ENCODE assay signal across 8 cellular contexts in genomic region chr16:15378194-15378593, GRCh38. TPM values are rescaled to one million over a fixed set of nuclear protein-coding genes. Genes with fewer than 3 reads are reported as not detected.
DNase-seq lines count a peak whose midpoint lies in the region; ATAC-seq and TF ChIP-seq lines count a peak whose summit lies in the region.
"Not testable (repeated sequence)": the region's sequence is repeated elsewhere in the genome, so short reads cannot be mapped to it uniquely, and the experiment has no call there.
"Had no signal": no experiment of that assay in that cellular context is flagged by ENCODE, and none has a peak within 500 bp of the region (broad histone marks: within the 10 kb centered on the region; RNA-seq: fewer than 3 reads in every experiment).

TSS of gene NPIPA5 (minus strand) at chr16:15378294. CDS start at chr16:15378294, 0 bp downstream.

- H3K9ac ChIP-seq in ES-I3 (ENCODE audit: low read depth, low read length), result peak within 1 kb of the TSS; percentile 48; the same call in 1 of the 2 replicates
- H3K9ac ChIP-seq in NT2/D1 (ENCODE audit: insufficient read length, low read depth), result not testable (repeated sequence)

- POLR2A ChIA-PET in activated CD8-positive, alpha-beta memory T cell treated with anti-CD3 and anti-CD28 coated beads for 36 hours (lab: Charles Lee), result not testable (repeated sequence)

- not testable (repeated sequence) for DNase-seq in NT2/D1 (ENCODE audit: low read depth, low spot score); mucosa of descending colon

- intact Hi-C loops in mucosa of descending colon (cut with DNase I, micrococcal nuclease), result not testable (repeated sequence)

- not testable (repeated sequence) for TF ChIP-seq EP300 in gastroesophageal sphincter (IDR thresholded peaks at IDR 0.05)

- not testable (repeated sequence) for H3K36me3 Mint-ChIP-seq in brain

- H3K4me3 ChIP-seq in NT2/D1 (ENCODE audit: insufficient read length, low read depth), result peak within 1 kb of the TSS; percentile 36
- not testable (repeated sequence) for H3K4me3 ChIP-seq in gastroesophageal sphincter, mucosa of descending colon

- CTCF ChIA-PET in activated CD8-positive, alpha-beta memory T cell treated with anti-CD3 and anti-CD28 coated beads for 36 hours (lab: Charles Lee), result not testable (repeated sequence)

- not testable (repeated sequence) for H3K27me3 Mint-ChIP-seq in brain

- H3K27me3 ChIP-seq in NT2/D1 (ENCODE audit: insufficient read depth, insufficient read length); gastroesophageal sphincter: not testable (repeated sequence)

- not testable (repeated sequence) for ATAC-seq in gastroesophageal sphincter, mucosa of descending colon

- not testable (repeated sequence) for H3K27ac Mint-ChIP-seq in brain

- not testable (repeated sequence) for TF ChIP-seq POLR2A in gastroesophageal sphincter (IDR thresholded peaks at IDR 0.05)

- not testable (repeated sequence) for H3K36me3 ChIP-seq in ES-I3 (ENCODE audit: insufficient read depth, low read length); NT2/D1 (ENCODE audit: insufficient read depth, insufficient read length, low read length); gastroesophageal sphincter; mucosa of descending colon (ENCODE audit: low read depth)

- not testable (repeated sequence) for H3K4me1 ChIP-seq in ES-I3 (ENCODE audit: insufficient read depth, low read length); NT2/D1 (ENCODE audit: insufficient read depth, insufficient read length); gastroesophageal sphincter; mucosa of descending colon (ENCODE audit: low read depth)

- not testable (repeated sequence) for TF ChIP-seq CTCF in brain (conservative IDR thresholded peaks at IDR 0.05); gastroesophageal sphincter (IDR thresholded peaks at IDR 0.05); mucosa of descending colon (IDR thresholded peaks at IDR 0.05); subcutaneous adipose tissue (IDR thresholded peaks at IDR 0.05; ENCODE audit: low read depth)

- H3K9me3 Mint-ChIP-seq in brain, result not testable (repeated sequence)

- no CpG with 5 or more reads among the region's 4 CpGs for WGBS in gastroesophageal sphincter (ENCODE audit: low coverage in 1 of 2), 2 donors

- H3K4me1 Mint-ChIP-seq in brain, result not testable (repeated sequence)

- H3K4me3 Mint-ChIP-seq in brain, result not testable (repeated sequence)

- not testable (repeated sequence) for H3K9me3 ChIP-seq in ES-I3 (ENCODE audit: control insufficient read depth, insufficient read depth, low read length); NT2/D1 (ENCODE audit: insufficient read depth, low read length); gastroesophageal sphincter; mucosa of descending colon

- H3K27ac ChIP-seq in gastroesophageal sphincter, result not testable (repeated sequence)

RNA-seq across cellular contexts. Expression of gene NPIPA5, which starts in this region (rescaled TPM):
- 10 to 100 TPM; 13.6 to 14.3 TPM for total RNA-seq in activated CD8-positive, alpha-beta memory T cell treated with anti-CD3 and anti-CD28 coated beads for 36 hours
- polyA plus RNA-seq in brain (ENCODE audit: insufficient read depth, low read depth, low replicate concordance), result 12.2 TPM
- total RNA-seq in gastroesophageal sphincter (10 to 100 TPM in 3 of 4 donors, 1 to 10 TPM in 1; 8.6 to 37.6 (median 16.6) TPM), mucosa of descending colon (10 to 100 TPM in 2 of 3 donors, 1 to 10 TPM in 1; 5.4 to 49.7 (median 11.0) TPM), subcutaneous adipose tissue (10 to 100 TPM in 3 of 4 donors, 1 to 10 TPM in 1; 1.0 to 21.6 (median 17.1) TPM)
- polyA plus RNA-seq: GM23248 had no signal
